30 cellular contexts compared by ENCODE assay signal in genomic region chr11:88098289-88098688, GRCh38.
"Had no signal": no experiment of that assay in that cellular context is flagged by ENCODE, and none has a peak within 500 bp of the region (broad histone marks: within the 10 kb centered on the region; RNA-seq: fewer than 3 reads in every experiment).

No MANE protein-coding gene starts in this region.

- ATAC-seq: activated CD4-positive, alpha-beta T cell treated with anti-CD3 and anti-CD28 coated beads for 36 hours; activated CD8-positive, alpha-beta memory T cell treated with anti-CD3 and anti-CD28 coated beads, Interleukin-2, amount 10 ng/mL, durations not matched to agents 7 days and 5 days; activated CD8-positive, alpha-beta T cell treated with anti-CD3 and anti-CD28 coated beads, Interleukin-2, amount 10 ng/mL, durations not matched to agents 7 days and 5 days; activated naive CD4-positive, alpha-beta T cell treated with anti-CD3 and anti-CD28 coated beads, Interleukin-2, amount 50 U/mL, for 72 hours; heart right ventricle; left cardiac atrium; stimulated activated memory B cell treated with anti-CD40 and anti-IgM and Interleukin-4, amounts not matched to agents 10 μg/mL and 1 μg/mL and 100 μg/mL, for 72 hours; stimulated activated naive CD8-positive, alpha-beta T cell treated with anti-CD3 and anti-CD28 coated beads, Interleukin-15, amount 100 ng/mL, for 72 hours had no signal

- H3K27ac ChIP-seq: brain microvascular endothelial cell, epithelial cell of prostate, esophagus squamous epithelium, heart right ventricle, neutrophil, sigmoid colon, uterus had no signal

- H3K27me3 Mint-ChIP-seq: dendritic cell treated with granulocyte-macrophage colony-stimulating factor and Interleukin-4, amounts not matched to agents 40 ng/mL and 50 ng/mL, for 4 days; naive B cell; stimulated activated memory B cell treated with anti-CD40 and anti-IgM and Interleukin-4, amounts not matched to agents 10 μg/mL and 1 μg/mL and 100 μg/mL, for 72 hours; stimulated activated naive CD8-positive, alpha-beta T cell treated with anti-CD3 and anti-CD28 coated beads, Interleukin-15, amount 100 ng/mL, for 72 hours; type B pancreatic cell had no signal

- H3K4me1 ChIP-seq: heart right ventricle, uterus had no signal

- H3K27me3 ChIP-seq: brain microvascular endothelial cell, esophagus squamous epithelium, heart right ventricle, neutrophil, sigmoid colon, uterus had no signal

- H3K4me3 Mint-ChIP-seq: activated CD4-positive, alpha-beta T cell treated with anti-CD3 and anti-CD28 coated beads for 36 hours; activated CD8-positive, alpha-beta memory T cell treated with anti-CD3 and anti-CD28 coated beads, Interleukin-2, amount 10 ng/mL, durations not matched to agents 7 days and 5 days; activated CD8-positive, alpha-beta T cell treated with anti-CD3 and anti-CD28 coated beads, Interleukin-2, amount 10 ng/mL, durations not matched to agents 7 days and 5 days; dendritic cell treated with granulocyte-macrophage colony-stimulating factor and Interleukin-4, amounts not matched to agents 40 ng/mL and 50 ng/mL, for 4 days; naive B cell; nephron progenitor cell; stimulated activated memory B cell treated with anti-CD40 and anti-IgM and Interleukin-4, amounts not matched to agents 10 μg/mL and 1 μg/mL and 100 μg/mL, for 72 hours; stimulated activated naive CD8-positive, alpha-beta T cell treated with anti-CD3 and anti-CD28 coated beads, Interleukin-15, amount 100 ng/mL, for 72 hours; type B pancreatic cell had no signal

- H3K4me3 ChIP-seq: esophagus squamous epithelium, heart right ventricle, sigmoid colon, smooth muscle cell, uterus had no signal

- H3K36me3 Mint-ChIP-seq: activated CD8-positive, alpha-beta memory T cell treated with anti-CD3 and anti-CD28 coated beads, Interleukin-2, amount 10 ng/mL, durations not matched to agents 7 days and 5 days; activated naive CD4-positive, alpha-beta T cell treated with anti-CD3 and anti-CD28 coated beads, Interleukin-2, amount 50 U/mL, for 72 hours; naive B cell; stimulated activated memory B cell treated with anti-CD40 and anti-IgM and Interleukin-4, amounts not matched to agents 10 μg/mL and 1 μg/mL and 100 μg/mL, for 72 hours; type B pancreatic cell had no signal

- H3K36me3 ChIP-seq: brain microvascular endothelial cell, esophagus squamous epithelium, heart right ventricle, neutrophil, sigmoid colon, uterus had no signal

- H3K9me3 ChIP-seq: esophagus squamous epithelium, heart right ventricle, neutrophil, sigmoid colon, uterus had no signal

- H3K4me1 Mint-ChIP-seq: activated CD4-positive, alpha-beta T cell treated with anti-CD3 and anti-CD28 coated beads for 36 hours; activated CD8-positive, alpha-beta memory T cell treated with anti-CD3 and anti-CD28 coated beads, Interleukin-2, amount 10 ng/mL, durations not matched to agents 7 days and 5 days; naive B cell; stimulated activated memory B cell treated with anti-CD40 and anti-IgM and Interleukin-4, amounts not matched to agents 10 μg/mL and 1 μg/mL and 100 μg/mL, for 72 hours; stimulated activated naive CD8-positive, alpha-beta T cell treated with anti-CD3 and anti-CD28 coated beads, Interleukin-15, amount 100 ng/mL, for 72 hours had no signal

- H3K27ac Mint-ChIP-seq: activated CD4-positive, alpha-beta T cell treated with anti-CD3 and anti-CD28 coated beads for 36 hours; activated CD8-positive, alpha-beta memory T cell treated with anti-CD3 and anti-CD28 coated beads, Interleukin-2, amount 10 ng/mL, durations not matched to agents 7 days and 5 days; activated CD8-positive, alpha-beta T cell treated with anti-CD3 and anti-CD28 coated beads, Interleukin-2, amount 10 ng/mL, durations not matched to agents 7 days and 5 days; activated naive CD4-positive, alpha-beta T cell treated with anti-CD3 and anti-CD28 coated beads, Interleukin-2, amount 50 U/mL, for 72 hours; activated T-helper 2 cell treated with anti-CD3 and anti-CD28 coated beads, Interferon-gamma antibody, Interleukin-2, Interleukin-4, amounts not matched to agents 10 μg/mL and 5 μg/mL and 100 μg/mL, durations not matched to agents 14 hours and 24 hours and 36 hours; dendritic cell treated with granulocyte-macrophage colony-stimulating factor and Interleukin-4, amounts not matched to agents 40 ng/mL and 50 ng/mL, for 4 days; naive B cell; nephron progenitor cell; stimulated activated memory B cell treated with anti-CD40 and anti-IgM and Interleukin-4, amounts not matched to agents 10 μg/mL and 1 μg/mL and 100 μg/mL, for 72 hours; stimulated activated naive CD8-positive, alpha-beta T cell treated with anti-CD3 and anti-CD28 coated beads, Interleukin-15, amount 100 ng/mL, for 72 hours; type B pancreatic cell had no signal

- DNase-seq: activated CD4-positive, alpha-beta T cell treated with anti-CD3 and anti-CD28 coated beads for 36 hours; activated CD4-positive, CD25-positive, alpha-beta regulatory T cell; activated CD8-positive, alpha-beta memory T cell treated with anti-CD3 and anti-CD28 coated beads, Interleukin-2, amount 10 ng/mL, durations not matched to agents 7 days and 5 days; activated CD8-positive, alpha-beta T cell treated with anti-CD3 and anti-CD28 coated beads, Interleukin-2, amount 10 ng/mL, durations not matched to agents 7 days and 5 days; activated T-cell treated with anti-CD3 and anti-CD28 coated beads, Interleukin-2, amount 50 U/mL, for 48 hours; aorta; brain microvascular endothelial cell; esophagus squamous epithelium; heart right ventricle; left cardiac atrium; mammary epithelial cell; naive B cell; nephron progenitor cell; retina; sigmoid colon; stimulated activated CD4-positive, alpha-beta T cell treated with anti-CD3 and anti-CD28 coated beads, Interleukin-1b, Interleukin-23, amount 100 ng/mL, for 48 hours; stimulated activated CD4-positive, alpha-beta T cell treated with anti-CD3 and anti-CD28 coated beads, Interleukin-4, amount 100 ng/mL, for 4 hours; stimulated activated CD8-positive, alpha-beta memory T cell treated with anti-CD3 and anti-CD28 coated beads, Interleukin-4, amount 100 ng/mL, for 48 hours; stimulated activated naive CD8-positive, alpha-beta T cell treated with anti-CD3 and anti-CD28 coated beads, Interleukin-15, amount 100 ng/mL, for 72 hours; substantia nigra; T-helper 1 cell; uterus had no signal

- H3K9me3 Mint-ChIP-seq: activated naive CD4-positive, alpha-beta T cell treated with anti-CD3 and anti-CD28 coated beads, Interleukin-2, amount 50 U/mL, for 72 hours; activated T-helper 2 cell treated with anti-CD3 and anti-CD28 coated beads, Interferon-gamma antibody, Interleukin-2, Interleukin-4, amounts not matched to agents 10 μg/mL and 5 μg/mL and 100 μg/mL, durations not matched to agents 14 hours and 24 hours and 36 hours; dendritic cell treated with granulocyte-macrophage colony-stimulating factor and Interleukin-4, amounts not matched to agents 40 ng/mL and 50 ng/mL, for 4 days; naive B cell; nephron progenitor cell; stimulated activated memory B cell treated with anti-CD40 and anti-IgM and Interleukin-4, amounts not matched to agents 10 μg/mL and 1 μg/mL and 100 μg/mL, for 72 hours; stimulated activated naive CD8-positive, alpha-beta T cell treated with anti-CD3 and anti-CD28 coated beads, Interleukin-15, amount 100 ng/mL, for 72 hours; type B pancreatic cell had no signal
